In the genomic region with DNA sequence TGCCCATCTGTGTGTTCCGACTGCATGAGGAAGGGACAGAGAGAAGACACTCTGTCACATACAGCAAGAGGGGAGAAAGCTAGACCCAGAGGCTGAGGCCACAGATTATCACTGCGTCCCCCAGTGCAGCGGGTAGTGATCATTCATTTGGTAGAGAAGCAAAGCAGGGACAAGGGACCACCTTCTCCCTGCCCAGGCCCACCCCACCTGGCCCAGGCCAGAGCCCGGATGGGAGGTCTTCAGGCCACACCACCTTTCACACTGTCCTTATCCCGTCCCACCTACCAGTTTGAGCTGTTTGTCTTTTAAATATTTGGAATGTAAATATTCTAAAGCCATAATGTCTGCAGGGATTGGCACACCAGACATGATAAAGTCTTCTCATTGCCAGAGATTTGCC, we compare ENCODE assay signal across 10 cellular contexts. TPM values are rescaled to one million over a fixed set of nuclear protein-coding genes. Genes with fewer than 3 reads are reported as not detected.
A peak's percentile ranks its signal among the peaks of the same experiment; 100 is the strongest.
DNase-seq lines count a peak whose midpoint lies in the region; ATAC-seq and TF ChIP-seq lines count a peak whose summit lies in the region.
"Had no signal": no experiment of that assay in that cellular context is flagged by ENCODE, and none has a peak within 500 bp of the region (broad histone marks: within the 10 kb centered on the region; RNA-seq: fewer than 3 reads in every experiment).

No MANE protein-coding gene starts in this region.

- no peak for DNase-seq in AG04450 (ENCODE audit: low read depth, low spot score)
- DNase-seq in GM12865 (ENCODE audit: low read depth) = no peak
- no peak for DNase-seq in activated naive CD4-positive, alpha-beta T cell treated with anti-CD3 and anti-CD28 coated beads, Interleukin-2, amount 50 U/mL, for 72 hours (ENCODE audit: low spot score in 2 of 2)
- no peak for DNase-seq in memory B cell (ENCODE audit: low spot score in 2 of 2)
- no peak for DNase-seq in NCI-H2029 (lab: John Stamatoyannopoulos, UW)
- DNase-seq in NCI-H1694 (lab: John Stamatoyannopoulos, UW) = no peak
- no peak for DNase-seq in A172 (ENCODE audit: low spot score)
- DNase-seq in KG1 (lab: John Stamatoyannopoulos, UW) = no peak
- DNase-seq: NCI-H2029 treated with DMSO at 0.1 percent for 48 hours had no signal

- no peaks in the 10 kb centered on the region for H3K27me3 Mint-ChIP-seq in memory B cell

- CTCF ChIA-PET in AG04450 (lab: Charles Lee) = interaction anchor here (0.7 kb wide), 1 partner anchor 164 kb away, joined by 3 read pairs; no protein-coding TSS in a partner anchor

- TF ChIP-seq CTCF in AG04450 (IDR thresholded peaks at IDR 0.05; ENCODE audit: low read depth, low read length) = no peak
- no peak for TF ChIP-seq CTCF in GM12865 (IDR thresholded peaks at IDR 0.05; ENCODE audit: insufficient read depth, low read depth, low read length, missing control alignments)

- no peaks in the 10 kb centered on the region for H3K27me3 ChIP-seq in AG04450 (ENCODE audit: control insufficient read depth, insufficient read depth, low read length)
- H3K27me3 ChIP-seq: Peyer's patch had no signal

- H3K9me3 ChIP-seq in AG04450 (ENCODE audit: control insufficient read depth, insufficient read depth, low read length) = no peaks in the 10 kb centered on the region
- H3K9me3 ChIP-seq: Peyer's patch had no signal

- peaks cover 24% of the 10 kb centered on the region for H3K4me1 Mint-ChIP-seq in memory B cell

- H3K36me3 Mint-ChIP-seq in activated naive CD4-positive, alpha-beta T cell treated with anti-CD3 and anti-CD28 coated beads, Interleukin-2, amount 50 U/mL, for 72 hours = peaks cover 43% of the 10 kb centered on the region in 2 donors
- H3K36me3 Mint-ChIP-seq in memory B cell = peaks cover 6% of the 10 kb centered on the region

- no peak overlapping the region for H3K4me3 Mint-ChIP-seq in memory B cell

- POLR2A ChIA-PET in AG04450 (lab: Yijun Ruan, JAX) = interaction anchor here (1.6 kb wide), 1 partner anchor 10 kb away, joined by 6 read pairs; a partner anchor contains a TSS

- H3K27ac Mint-ChIP-seq in activated naive CD4-positive, alpha-beta T cell treated with anti-CD3 and anti-CD28 coated beads, Interleukin-2, amount 50 U/mL, for 72 hours = peak overlapping the region; percentile 76 to 91
- peak overlapping the region; percentile 98 for H3K27ac Mint-ChIP-seq in memory B cell

- no peak overlapping the region for H3K4me3 ChIP-seq in AG04450 (ENCODE audit: low read depth, low read length)
- H3K4me3 ChIP-seq in GM12865 (ENCODE audit: low read depth, low read length) = peak overlapping the region; percentile 53
- H3K4me3 ChIP-seq: Peyer's patch had no signal

- no peak for ATAC-seq in activated naive CD4-positive, alpha-beta T cell treated with anti-CD3 and anti-CD28 coated beads, Interleukin-2, amount 50 U/mL, for 72 hours
- ATAC-seq in memory B cell (ENCODE audit: low read depth) = no peak

- peak overlapping the region; percentile 68 for H3K27ac ChIP-seq in AG04450 (ENCODE audit: low read depth, low read length)

- H3K9me3 Mint-ChIP-seq in activated naive CD4-positive, alpha-beta T cell treated with anti-CD3 and anti-CD28 coated beads, Interleukin-2, amount 50 U/mL, for 72 hours = no peaks in the 10 kb centered on the region
- H3K9me3 Mint-ChIP-seq in memory B cell = no peaks in the 10 kb centered on the region

RNA-seq across cellular contexts. Expression of a gene that starts 10.6 kb away (rescaled TPM):
- 28.8 and 34.3 TPM in 2 replicates for polyA plus RNA-seq in AG04450 (2011; rRNA removed)
- polyA minus RNA-seq in AG04450 (2011; rRNA and poly(A)+ RNA removed) = 11.8 and 18.6 TPM in 2 replicates
- 10 to 100 TPM; 48.9 to 75.5 TPM for total RNA-seq in activated naive CD4-positive, alpha-beta T cell treated with anti-CD3 and anti-CD28 coated beads, Interleukin-2, amount 50 U/mL, for 72 hours
- total RNA-seq in A172 (2014; rRNA removed; shearing (Covaris generic)) = 67.5 and 74.0 TPM in 2 replicates

RNA-seq across cellular contexts. Expression of a gene that starts 47.4 kb away (rescaled TPM):
- polyA plus RNA-seq in AG04450 (2011; rRNA removed) = 14.8 and 17.2 TPM in 2 replicates
- 30.6 and 36.8 TPM in 2 replicates for polyA minus RNA-seq in AG04450 (2011; rRNA and poly(A)+ RNA removed)
- total RNA-seq in activated naive CD4-positive, alpha-beta T cell treated with anti-CD3 and anti-CD28 coated beads, Interleukin-2, amount 50 U/mL, for 72 hours = 10 to 100 TPM; 56.6 to 77.6 TPM
- total RNA-seq in A172 (2014; rRNA removed; shearing (Covaris generic)) = 37.4 and 56.9 TPM in 2 replicates
